Comparison of ENCODE assay signal across 7 cellular contexts in the genomic region with DNA sequence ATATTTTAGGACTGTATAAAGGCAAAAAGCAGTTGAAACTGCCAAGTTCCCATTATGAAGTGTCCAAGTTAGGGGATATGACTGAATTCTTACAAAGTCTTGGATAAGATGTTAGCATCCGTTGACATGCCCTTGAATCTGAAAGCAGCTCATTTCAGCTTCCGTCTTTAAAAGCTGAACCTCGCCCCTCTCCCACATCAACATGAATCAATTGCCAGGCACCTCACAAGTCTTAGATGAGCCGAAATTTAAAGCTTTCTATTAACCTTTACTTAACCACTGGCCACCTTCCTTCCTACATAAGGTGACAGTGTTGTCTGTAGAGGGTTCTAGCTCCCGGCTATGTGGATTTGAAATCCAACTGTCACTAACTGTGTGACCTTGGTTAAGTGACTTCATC. TPM values are rescaled to one million over a fixed set of nuclear protein-coding genes. Genes with fewer than 3 reads are reported as not detected.
DNase-seq lines count a peak whose midpoint lies in the region; ATAC-seq, FAIRE-seq and TF ChIP-seq lines count a peak whose summit lies in the region.

No MANE protein-coding gene starts in this region.

- no peaks in the 10 kb centered on the region for H3K9me3 ChIP-seq in HAP-1
- H3K9me3 ChIP-seq in SJSA1 (replicated peaks) = no peaks in the 10 kb centered on the region
- no peaks in the 10 kb centered on the region for H3K9me3 ChIP-seq in esophagus squamous epithelium
- H3K9me3 ChIP-seq in pancreas = no peaks in the 10 kb centered on the region

- WGBS in esophagus squamous epithelium, 2 donors = 0 to 1% methylated on average over 5 of the region's 5 CpGs
- 0 to 1% methylated on average over 5 of the region's 5 CpGs for WGBS in pancreas, 2 donors

- H3K4me3 ChIP-seq in HAP-1 = peak overlapping the region; percentile 78
- peak overlapping the region; percentile 91 for H3K4me3 ChIP-seq in SJSA1
- peak overlapping the region; percentile 78 to 98 (median 86) for H3K4me3 ChIP-seq in esophagus squamous epithelium
- H3K4me3 ChIP-seq in pancreas = peak overlapping the region; percentile 66 to 95 (median 92)

- TF ChIP-seq CTCF in esophagus squamous epithelium (IDR thresholded peaks at IDR 0.05) (no peak), pancreas (IDR thresholded peaks at IDR 0.05) (no peak)

- intact Hi-C loops in esophagus squamous epithelium (cut with DNase I) = no loop called here
- intact Hi-C loops in pancreas (cut with DNase I) = no loop called here

- in situ Hi-C loops in HAP-1 (cut with MboI; ENCODE audit: low sequenced_read_pairs) = loop anchor here (5.0 kb wide), 1 partner anchor 86 kb away; no protein-coding TSS in a partner anchor

- no peak for FAIRE-seq in pancreas (lab: Jason Lieb, UNC)

- peaks cover 29% of the 10 kb centered on the region for H3K36me3 ChIP-seq in HAP-1 (replicated peaks)
- peaks cover 28% of the 10 kb centered on the region for H3K36me3 ChIP-seq in SJSA1
- peaks cover 0 to 2% (median 0%) of the 10 kb centered on the region in 3 donors for H3K36me3 ChIP-seq in esophagus squamous epithelium
- no peaks in the 10 kb centered on the region for H3K36me3 ChIP-seq in pancreas

- H3K27ac ChIP-seq in SJSA1 (peak overlapping the region; percentile 98), esophagus squamous epithelium (peak overlapping the region in 3 of 4 donors; percentile 92 to 98 (median 93)), pancreas (no peak overlapping the region)

- H3K27me3 ChIP-seq in HAP-1 (ENCODE audit: low read depth) (no peaks in the 10 kb centered on the region), SJSA1 (replicated peaks) (no peaks in the 10 kb centered on the region), esophagus squamous epithelium (no peaks in the 10 kb centered on the region), pancreas (no peaks in the 10 kb centered on the region)

- TF ChIP-seq POLR2A in esophagus squamous epithelium (IDR thresholded peaks at IDR 0.05) = no peak

- H3K4me1 ChIP-seq in HAP-1 (peaks cover 44% of the 10 kb centered on the region), SJSA1 (replicated peaks) (peaks cover 60% of the 10 kb centered on the region), esophagus squamous epithelium (peaks cover 0 to 81% (median 48%) of the 10 kb centered on the region in 3 donors), pancreas (peaks cover 20 to 32% (median 29%) of the 10 kb centered on the region in 3 donors)

- no peak for ATAC-seq in pancreas
- ATAC-seq in GM18858 (IDR thresholded peaks at IDR 0.05; ENCODE audit: unreplicated experiment) = no peak

- DNase-seq in HAP-1 (ENCODE audit: low spot score in 2 of 2) = no peak
- DNase-seq in SJSA1 (ENCODE audit: low read depth in 1 of 2, low spot score in 2 of 2) = peak in 1 of 2 experiments; percentile 39
- DNase-seq in esophagus squamous epithelium (lab: John Stamatoyannopoulos, UW) = no peak
- DNase-seq in pancreas = no peak
- DNase-seq in stimulated activated CD4-positive, alpha-beta T cell treated with anti-CD3 and anti-CD28 coated beads, Interleukin-2, amount 100 ng/mL, for 48 hours = no peak
- no peak for DNase-seq in NCI-H2107 (lab: John Stamatoyannopoulos, UW)

RNA-seq across cellular contexts. Expression of gene PPP1CC, which starts 1.3 kb away (rescaled TPM):
- total RNA-seq in SJSA1 (2014; rRNA removed; shearing (Covaris generic)) = 143 and 154 TPM in 2 replicates
- total RNA-seq in esophagus squamous epithelium (100 to 1,000 TPM in 3 of 4 donors, 10 to 100 TPM in 1; 55.3 to 127 (median 114) TPM), pancreas (10 to 100 TPM; 58.6 to 92.7 (median 75.9) TPM)
- 10 to 100 TPM; 33.3 to 52.9 TPM for polyA plus RNA-seq in pancreas

RNA-seq across cellular contexts. Expression of gene HVCN1, which starts 52.5 kb away (rescaled TPM):
- not detected in 2 replicates for total RNA-seq in SJSA1 (2014; rRNA removed; shearing (Covaris generic))
- total RNA-seq in esophagus squamous epithelium (1 to 10 TPM; 1.0 to 5.7 (median 1.7) TPM), pancreas (1 to 10 TPM in 3 of 6 donors, under 1 TPM in 3; 0.42 to 5.2 (median 1.1) TPM)
- polyA plus RNA-seq in pancreas = 1 to 10 TPM; 1.5 to 2.0 TPM

Comparison
In these comparisons a context has a peak if more than half of its experiments do, and no peak if none do; other contexts are left out.
1. H3K27ac ChIP-seq: peak in SJSA1 (single experiment) and esophagus squamous epithelium (3 of 4); none in pancreas (0 of 4).
2. Peak in every context shown above with its lines, with median percentiles within 50 percentile points of each other: H3K4me3 ChIP-seq.